Comparison of ENCODE assay signal across 8 cellular contexts in genomic region chr12:126784328-126784921, GRCh38.
DNase-seq lines count a peak whose midpoint lies in the region; ATAC-seq lines count a peak whose summit lies in the region.

No MANE protein-coding gene starts in this region.

- no peak overlapping the region for H3K27ac Mint-ChIP-seq in activated naive CD4-positive, alpha-beta T cell treated with anti-CD3 and anti-CD28 coated beads for 36 hours

- CTCF ChIA-PET in activated naive CD4-positive, alpha-beta T cell treated with anti-CD3 and anti-CD28 coated beads for 36 hours (lab: Charles Lee), result no interaction called here

- H3K4me3 Mint-ChIP-seq in activated naive CD4-positive, alpha-beta T cell treated with anti-CD3 and anti-CD28 coated beads for 36 hours, result no peak overlapping the region

- DNase-seq in activated naive CD4-positive, alpha-beta T cell treated with anti-CD3 and anti-CD28 coated beads for 36 hours, result peak; percentile 32
- DNase-seq in activated naive CD4-positive, alpha-beta T cell (lab: John Stamatoyannopoulos, UW), result no peak
- peak; percentile 29 for DNase-seq in NCI-H345 (lab: John Stamatoyannopoulos, UW)
- peak; percentile 18 for DNase-seq in activated CD8-positive, alpha-beta memory T cell treated with anti-CD3 and anti-CD28 coated beads, Interleukin-2, amount 50 U/mL, for 4 hours
- peak; percentile 61 for DNase-seq in iPS DF 19.7 (ENCODE audit: low read depth, low spot score)
- peak; percentile 19 for DNase-seq in stimulated activated naive CD8-positive, alpha-beta T cell treated with anti-CD3 and anti-CD28 coated beads, Interleukin-15, Interleukin-2, amounts not matched to agents 100 U/mL and 50 U/mL, for 24 hours
- no peak for DNase-seq in mesenteric fat pad (ENCODE audit: low spot score)

- intact Hi-C loops in activated naive CD4-positive, alpha-beta T cell treated with anti-CD3 and anti-CD28 coated beads for 36 hours (cut with micrococcal nuclease), result loop anchor here (1.0 to 10.0 kb wide), 2 partner anchors 90 to 600 kb away; no protein-coding TSS in a partner anchor

- peaks cover 2% of the 10 kb centered on the region for H3K27me3 Mint-ChIP-seq in activated naive CD4-positive, alpha-beta T cell treated with anti-CD3 and anti-CD28 coated beads for 36 hours (ENCODE audit: low read depth)

- no peak for ATAC-seq in stimulated activated naive CD8-positive, alpha-beta T cell treated with anti-CD3 and anti-CD28 coated beads, Interleukin-15, Interleukin-2, amounts not matched to agents 100 U/mL and 50 U/mL, for 24 hours
- ATAC-seq in GM21717 (IDR thresholded peaks at IDR 0.05; ENCODE audit: unreplicated experiment), result no peak

- H3K9me3 Mint-ChIP-seq in activated naive CD4-positive, alpha-beta T cell treated with anti-CD3 and anti-CD28 coated beads for 36 hours, result no peaks in the 10 kb centered on the region

- no peaks in the 10 kb centered on the region for H3K36me3 Mint-ChIP-seq in activated naive CD4-positive, alpha-beta T cell treated with anti-CD3 and anti-CD28 coated beads for 36 hours (ENCODE audit: low read depth)

- H3K4me1 Mint-ChIP-seq in activated naive CD4-positive, alpha-beta T cell treated with anti-CD3 and anti-CD28 coated beads for 36 hours (ENCODE audit: low read depth), result no peaks in the 10 kb centered on the region

Comparison
In these comparisons a context has a peak if more than half of its experiments do, and no peak if none do; other contexts are left out.
1. DNase-seq: peak in activated naive CD4-positive, alpha-beta T cell treated with anti-CD3 and anti-CD28 coated beads for 36 hours (single experiment), NCI-H345 (single experiment), activated CD8-positive, alpha-beta memory T cell treated with anti-CD3 and anti-CD28 coated beads, Interleukin-2, amount 50 U/mL, for 4 hours (single experiment), iPS DF 19.7 (single experiment) and stimulated activated naive CD8-positive, alpha-beta T cell treated with anti-CD3 and anti-CD28 coated beads, Interleukin-15, Interleukin-2, amounts not matched to agents 100 U/mL and 50 U/mL, for 24 hours (single experiment); none in activated naive CD4-positive, alpha-beta T cell (0 of 4) and mesenteric fat pad (single experiment).